ENCODE assay signal across 14 cellular contexts in genomic region chr17:38578229-38578628, GRCh38. TPM values are rescaled to one million over a fixed set of nuclear protein-coding genes. Genes with fewer than 3 reads are reported as not detected.
DNase-seq lines count a peak whose midpoint lies in the region; ATAC-seq and TF ChIP-seq lines count a peak whose summit lies in the region.
"Had no signal": no experiment of that assay in that cellular context is flagged by ENCODE, and none has a peak within 500 bp of the region (broad histone marks: within the 10 kb centered on the region; RNA-seq: fewer than 3 reads in every experiment).

No MANE protein-coding gene starts in this region.

- H3K14ac ChIP-seq in neuronal stem cell (ENCODE audit: low read length), result no peak overlapping the region

- H3K4me3 ChIP-seq in BE2C (ENCODE audit: low read depth, low read length) (peak overlapping the region; percentile 72), Peyer's patch (peak overlapping the region in 3 of 4 donors; percentile 1 to 7 (median 3)), left ventricle myocardium inferior (peak overlapping the region; percentile 47), neuronal stem cell (ENCODE audit: low read length in 2 of 2) (peak overlapping the region; percentile 49 to 71)

- no peak overlapping the region for H2BK15ac ChIP-seq in neuronal stem cell (ENCODE audit: low read length)

- intact Hi-C loops in left ventricle myocardium inferior (cut with micrococcal nuclease), result no loop called here

- no peak overlapping the region for H2AK5ac ChIP-seq in neuronal stem cell (ENCODE audit: low read depth, low read length)

- H3K4me1 ChIP-seq in BE2C (peaks cover 29% of the 10 kb centered on the region), Peyer's patch (peaks cover 0 to 10% (median 4%) of the 10 kb centered on the region in 4 donors), left ventricle myocardium inferior (peaks cover 16% of the 10 kb centered on the region), neuronal stem cell (ENCODE audit: control insufficient read depth in 2 of 2, insufficient read depth in 1 of 2, low read depth in 1 of 2, low read length in 2 of 2) (peaks cover 20 to 29% of the 10 kb centered on the region in 2 donors)

- DNase-seq in BE2C, result peak; percentile 75
- no peak for DNase-seq in Peyer's patch
- DNase-seq in left ventricle myocardium inferior, result no peak
- no peak for DNase-seq in neuronal stem cell (ENCODE audit: low spot score)
- no peak for DNase-seq in stimulated activated naive CD4-positive, alpha-beta T cell (lab: John Stamatoyannopoulos, UW)
- no peak for DNase-seq in HK-2 (ENCODE audit: unreplicated experiment)
- DNase-seq in NCI-H1105 (lab: John Stamatoyannopoulos, UW), result no peak
- DNase-seq: activated naive CD4-positive, alpha-beta T cell treated with anti-CD3 and anti-CD28 coated beads for 36 hours; DND-41; naive B cell; NCI-H2029 treated with DMSO at 0.1 percent for 48 hours; NCI-H774; SIG-M5 had no signal

- no peaks in the 10 kb centered on the region for H3K79me1 ChIP-seq in neuronal stem cell (ENCODE audit: low read depth, low read length)

- no CpG with 5 or more reads among the region's 22 CpGs for WGBS in neuronal stem cell (ENCODE audit: extremely low coverage in 2 of 2, insufficient read length in 2 of 2, insufficient replicate concordance in 1 of 2), 2 donors

- peak overlapping the region; percentile 40 for H3K9ac ChIP-seq in neuronal stem cell (ENCODE audit: low read depth, low read length, poor library complexity)

- H3K23ac ChIP-seq in neuronal stem cell (ENCODE audit: low read depth, low read length, poor library complexity), result peak overlapping the region; percentile 90

- peak overlapping the region; percentile 90 for H3K18ac ChIP-seq in neuronal stem cell (ENCODE audit: low read length)

- H3K9me3 ChIP-seq in BE2C, result no peaks in the 10 kb centered on the region
- no peaks in the 10 kb centered on the region for H3K9me3 ChIP-seq in Peyer's patch
- H3K9me3 ChIP-seq in left ventricle myocardium inferior (replicated peaks), result no peaks in the 10 kb centered on the region
- H3K9me3 ChIP-seq in neuronal stem cell (replicated peaks in 1 of 2; ENCODE audit: control insufficient read depth in 2 of 2, insufficient read depth in 1 of 2, low read depth in 1 of 2, low read length in 2 of 2), result no peaks in the 10 kb centered on the region

- H2AFZ ChIP-seq in neuronal stem cell (ENCODE audit: low read length), result peak overlapping the region; percentile 71

- no peak overlapping the region for H2BK5ac ChIP-seq in neuronal stem cell (ENCODE audit: low read length)

- H3K27ac ChIP-seq in Peyer's patch (no peak overlapping the region), left ventricle myocardium inferior (replicated peaks) (no peak overlapping the region), neuronal stem cell (replicated peaks; ENCODE audit: low read length) (no peak overlapping the region)

- no peak overlapping the region for H4K8ac ChIP-seq in neuronal stem cell (ENCODE audit: low read depth, low read length)

- ATAC-seq in GM19395 (IDR thresholded peaks at IDR 0.05; ENCODE audit: unreplicated experiment), result no peak

- H4K91ac ChIP-seq in neuronal stem cell (ENCODE audit: low read depth, low read length, poor library complexity), result no peak overlapping the region

- H3K36me3 ChIP-seq in BE2C (no peaks in the 10 kb centered on the region), Peyer's patch (no peaks in the 10 kb centered on the region), left ventricle myocardium inferior (no peaks in the 10 kb centered on the region), neuronal stem cell (replicated peaks in 1 of 2; ENCODE audit: control insufficient read depth in 2 of 2, insufficient read depth in 2 of 2, low read length in 2 of 2) (no peaks in the 10 kb centered on the region)

- no peak for TF ChIP-seq POLR2A in Peyer's patch (IDR thresholded peaks at IDR 0.05)

- no peak overlapping the region for H2BK12ac ChIP-seq in neuronal stem cell (ENCODE audit: low read length)

- H3K27me3 ChIP-seq in BE2C (no peaks in the 10 kb centered on the region), Peyer's patch (peaks cover 0 to 31% of the 10 kb centered on the region in 2 donors), left ventricle myocardium inferior (ENCODE audit: low read depth) (peaks cover 96% of the 10 kb centered on the region), neuronal stem cell (ENCODE audit: control insufficient read depth in 3 of 3, insufficient read depth in 3 of 3, low read depth in 1 of 3, low read length in 3 of 3) (peaks cover 0 to 60% (median 8%) of the 10 kb centered on the region in 3 experiments)

- TF ChIP-seq CTCF in BE2C (IDR thresholded peaks at IDR 0.05; ENCODE audit: low read depth, low read length) (no peak), Peyer's patch (IDR thresholded peaks at IDR 0.05) (no peak), left ventricle myocardium inferior (IDR thresholded peaks at IDR 0.05; ENCODE audit: borderline replicate concordance) (no peak)

- no peak overlapping the region for H3K4ac ChIP-seq in neuronal stem cell (ENCODE audit: low read length)

- H2BK120ac ChIP-seq in neuronal stem cell (ENCODE audit: low read depth, low read length), result no peak overlapping the region

- peak overlapping the region; percentile 95 for H3K4me2 ChIP-seq in neuronal stem cell (ENCODE audit: insufficient read depth, low read length, poor library complexity, severe bottlenecking)

RNA-seq across cellular contexts. Expression of gene SRCIN1, which starts 27.5 kb away (rescaled TPM):
- 58.7 TPM for polyA plus RNA-seq in BE2C (2012; ENCODE audit: insufficient read depth, insufficient read length, low read depth)
- total RNA-seq in Peyer's patch (10 to 100 TPM in 1 of 4 donors, 1 to 10 TPM in 3; 3.2 to 10.6 (median 8.4) TPM), left ventricle myocardium inferior (2.0 TPM)
- polyA plus RNA-seq in neuronal stem cell (2013, experiment 1 of 2), result 7.3 TPM
- polyA plus RNA-seq in neuronal stem cell (2013, experiment 2 of 2), result 7.4 TPM

Comparison
In these comparisons a context has a peak if more than half of its experiments do, and no peak if none do; other contexts are left out.
1. H3K4me3 ChIP-seq: peak in every context shown above with its lines; median percentile 72 in BE2C; 60 in neuronal stem cell; 47 in left ventricle myocardium inferior; 3 in Peyer's patch.